7 cellular contexts compared by ENCODE assay signal in genomic region chr5:29276371-29276770, GRCh38.
"Had no signal": no experiment of that assay in that cellular context is flagged by ENCODE, and none has a peak within 500 bp of the region (broad histone marks: within the 10 kb centered on the region; RNA-seq: fewer than 3 reads in every experiment).

No MANE protein-coding gene starts in this region.

- ATAC-seq: HCT116, K562 had no signal

- DNase-seq: GM23248, GOT3, H7, HFFc6, IMR-90 had no signal
